Comparison of ENCODE assay signal across 8 cellular contexts in genomic region chr11:63682045-63682915, GRCh38. TPM values are rescaled to one million over a fixed set of nuclear protein-coding genes. Genes with fewer than 3 reads are reported as not detected.
DNase-seq lines count a peak whose midpoint lies in the region; ATAC-seq, FAIRE-seq and TF ChIP-seq lines count a peak whose summit lies in the region.

No MANE protein-coding gene starts in this region.

- TF ChIP-seq POLR2A in esophagus muscularis mucosa (IDR thresholded peaks at IDR 0.05; ENCODE audit: low read depth): no peak

- H3K27me3 Mint-ChIP-seq in activated T-cell treated with anti-CD3 and anti-CD28 coated beads, Interleukin-2, amount 50 U/mL, for 24 hours: no peaks in the 10 kb centered on the region
- no peaks in the 10 kb centered on the region for H3K27me3 Mint-ChIP-seq in naive B cell

- H3K36me3 Mint-ChIP-seq in activated T-cell treated with anti-CD3 and anti-CD28 coated beads, Interleukin-2, amount 50 U/mL, for 24 hours (ENCODE audit: low read depth): peaks cover 11% of the 10 kb centered on the region
- H3K36me3 Mint-ChIP-seq in naive B cell: no peaks in the 10 kb centered on the region

- no peak for DNase-seq in activated T-cell treated with anti-CD3 and anti-CD28 coated beads, Interleukin-2, amount 50 U/mL, for 24 hours
- DNase-seq in activated T-cell treated with anti-CD3 and anti-CD28 coated beads for 4 hours (no peak), Kasumi-1 (lab: John Stamatoyannopoulos, UW) (peak; percentile 32 to 62), UCSD-AML1 (lab: John Stamatoyannopoulos, UW; ENCODE audit: unreplicated experiment) (peak; percentile 29), esophagus muscularis mucosa (ENCODE audit: extremely low spot score) (no peak), naive B cell (no peak), urothelium cell line (ENCODE audit: low spot score) (peak; percentile 16)

- no peak for FAIRE-seq in urothelium cell line (lab: Jason Lieb, UNC)

- peaks cover 38% of the 10 kb centered on the region for H3K4me1 Mint-ChIP-seq in activated T-cell treated with anti-CD3 and anti-CD28 coated beads, Interleukin-2, amount 50 U/mL, for 24 hours (ENCODE audit: low read depth)
- peaks cover 19 to 25% (median 23%) of the 10 kb centered on the region in 3 donors for H3K4me1 Mint-ChIP-seq in naive B cell

- peak; percentile 11 to 13 for ATAC-seq in naive B cell (ENCODE audit: low read depth in 2 of 2)
- ATAC-seq in GM18868 (IDR thresholded peaks at IDR 0.05; ENCODE audit: unreplicated experiment): no peak

- no peaks in the 10 kb centered on the region for H3K36me3 ChIP-seq in esophagus muscularis mucosa

- no peak for TF ChIP-seq EP300 in esophagus muscularis mucosa (IDR thresholded peaks at IDR 0.05)

- H3K27me3 ChIP-seq in esophagus muscularis mucosa: no peaks in the 10 kb centered on the region

- no peaks in the 10 kb centered on the region for H3K9me3 ChIP-seq in esophagus muscularis mucosa

- WGBS in esophagus muscularis mucosa: 2% methylated on average over 17 of the region's 17 CpGs

- peak overlapping the region; percentile 95 to 97 (median 96) for H3K27ac ChIP-seq in esophagus muscularis mucosa (replicated peaks in 1 of 4)

- TF ChIP-seq CTCF in esophagus muscularis mucosa (IDR thresholded peaks at IDR 0.05): peak in 1 of 3 experiments; percentile 27

- H3K4me3 ChIP-seq in esophagus muscularis mucosa: peak overlapping the region; percentile 74 to 93 (median 90)

- peak overlapping the region; percentile 86 for H3K4me3 Mint-ChIP-seq in activated T-cell treated with anti-CD3 and anti-CD28 coated beads, Interleukin-2, amount 50 U/mL, for 24 hours
- H3K4me3 Mint-ChIP-seq in naive B cell: peak overlapping the region; percentile 87 to 97 (median 94)

- no peaks in the 10 kb centered on the region for H3K9me3 Mint-ChIP-seq in activated T-cell treated with anti-CD3 and anti-CD28 coated beads, Interleukin-2, amount 50 U/mL, for 24 hours
- H3K9me3 Mint-ChIP-seq in naive B cell: no peaks in the 10 kb centered on the region

- peaks cover 25 to 56% (median 53%) of the 10 kb centered on the region in 4 donors for H3K4me1 ChIP-seq in esophagus muscularis mucosa

- peak overlapping the region; percentile 88 for H3K27ac Mint-ChIP-seq in activated T-cell treated with anti-CD3 and anti-CD28 coated beads, Interleukin-2, amount 50 U/mL, for 24 hours
- peak overlapping the region; percentile 77 to 98 (median 89) for H3K27ac Mint-ChIP-seq in naive B cell

- intact Hi-C loops in esophagus muscularis mucosa (cut with DNase I): no loop called here

RNA-seq across cellular contexts. Expression of gene RTN3, which starts 1.0 kb away (rescaled TPM):
- 10 to 100 TPM; 79.5 to 97.4 (median 87.1) TPM for total RNA-seq in esophagus muscularis mucosa
- 10 to 100 TPM; 20.6 to 59.8 (median 27.8) TPM for polyA plus RNA-seq in naive B cell (ENCODE audit: low read depth in 6 of 6)

RNA-seq across cellular contexts. Expression of gene ATL3, which starts 11.1 kb away (rescaled TPM):
- total RNA-seq in esophagus muscularis mucosa: 100 to 1,000 TPM; 138 to 202 (median 144) TPM
- polyA plus RNA-seq in naive B cell (ENCODE audit: low read depth in 6 of 6): 10 to 100 TPM; 15.9 to 22.4 (median 20.8) TPM

Comparison
In these comparisons a context has a peak if more than half of its experiments do, and no peak if none do; other contexts are left out.
1. DNase-seq: peak in Kasumi-1 (2 of 2), UCSD-AML1 (single experiment) and urothelium cell line (single experiment); none in activated T-cell treated with anti-CD3 and anti-CD28 coated beads, Interleukin-2, amount 50 U/mL, for 24 hours (single experiment), activated T-cell treated with anti-CD3 and anti-CD28 coated beads for 4 hours (single experiment), esophagus muscularis mucosa (single experiment) and naive B cell (single experiment).